Comparison of ENCODE assay signal across 10 cellular contexts in genomic region chr1:66283583-66284041, GRCh38.
DNase-seq lines count a peak whose midpoint lies in the region; ATAC-seq and TF ChIP-seq lines count a peak whose summit lies in the region.
"Had no signal": no experiment of that assay in that cellular context is flagged by ENCODE, and none has a peak within 500 bp of the region (broad histone marks: within the 10 kb centered on the region; RNA-seq: fewer than 3 reads in every experiment).

No MANE protein-coding gene starts in this region.

- H3K27ac ChIP-seq in PC-3 (ENCODE audit: low read length) = peak overlapping the region; percentile 96

- no peaks in the 10 kb centered on the region for H3K9me3 Mint-ChIP-seq in activated CD4-positive, alpha-beta T cell treated with anti-CD3 and anti-CD28 coated beads for 36 hours (ENCODE audit: low read depth)

- POLR2A ChIA-PET in activated CD4-positive, alpha-beta T cell treated with anti-CD3 and anti-CD28 coated beads for 36 hours (lab: Charles Lee) = interaction anchor here (1.5 to 2.2 kb wide), 2 partner anchors 67 to 153 kb away, joined by 4 to 18 read pairs; no protein-coding TSS in a partner anchor
- POLR2A ChIA-PET in PC-3 (lab: Charles Lee; ENCODE audit: unreplicated experiment) = no interaction called here

- peak overlapping the region; percentile 91 for H3K27ac Mint-ChIP-seq in activated CD4-positive, alpha-beta T cell treated with anti-CD3 and anti-CD28 coated beads for 36 hours

- H3K9me2 ChIP-seq in PC-3 (replicated peaks; ENCODE audit: low read length) = no peaks in the 10 kb centered on the region

- no peak overlapping the region for H3K4me3 ChIP-seq in PC-3 (ENCODE audit: low read length)
- H3K4me3 ChIP-seq: lung had no signal

- H3K36me3 Mint-ChIP-seq in activated CD4-positive, alpha-beta T cell treated with anti-CD3 and anti-CD28 coated beads for 36 hours (ENCODE audit: low read depth) = no peaks in the 10 kb centered on the region

- H3K79me2 ChIP-seq in PC-3 (ENCODE audit: low read length) = no peaks in the 10 kb centered on the region

- no peaks in the 10 kb centered on the region for H4K20me1 ChIP-seq in PC-3 (ENCODE audit: low read length)

- H3K9ac ChIP-seq in PC-3 (ENCODE audit: low read length) = peak overlapping the region; percentile 13; the same call in 1 of the 2 replicates

- H3K4me3 Mint-ChIP-seq in activated CD4-positive, alpha-beta T cell treated with anti-CD3 and anti-CD28 coated beads for 36 hours = peak overlapping the region; percentile 37

- peaks cover 57% of the 10 kb centered on the region for H3K4me1 ChIP-seq in PC-3 (ENCODE audit: insufficient read depth, low read length)

- ATAC-seq in activated CD4-positive, alpha-beta T cell treated with anti-CD3 and anti-CD28 coated beads for 36 hours = peak; percentile 72
- peak; percentile 46 for ATAC-seq in HG02763 (IDR thresholded peaks at IDR 0.05; ENCODE audit: unreplicated experiment)
- ATAC-seq in PC-3 = no peak
- ATAC-seq in left lobe of liver = no peak

- H3K4me1 Mint-ChIP-seq in activated CD4-positive, alpha-beta T cell treated with anti-CD3 and anti-CD28 coated beads for 36 hours = peaks cover 92% of the 10 kb centered on the region

- no peak for TF ChIP-seq CTCF in PC-3 (conservative IDR thresholded peaks at IDR 0.05; ENCODE audit: low read depth, low read length)

- no peak overlapping the region for H2AFZ ChIP-seq in PC-3 (ENCODE audit: low read length)

- H3K9me3 ChIP-seq in PC-3 (ENCODE audit: low read length) = no peaks in the 10 kb centered on the region

- peak; percentile 64 for DNase-seq in activated CD4-positive, alpha-beta T cell treated with anti-CD3 and anti-CD28 coated beads for 36 hours
- no peak for DNase-seq in activated CD4-positive, alpha-beta T cell treated with anti-CD3 and anti-CD28 coated beads, Interleukin-2, amount 50 U/mL, for 4 hours
- peak; percentile 47 for DNase-seq in PC-3
- peak; percentile 78 for DNase-seq in renal cortical epithelial cell (ENCODE audit: low read depth)
- no peak for DNase-seq in left lobe of liver (ENCODE audit: low spot score)
- DNase-seq in GM03348 (ENCODE audit: low spot score) = no peak
- no peak for DNase-seq in NCI-H1694 treated with DMSO at 0.1 percent for 48 hours (lab: John Stamatoyannopoulos, UW)
- DNase-seq: amniotic stem cell had no signal

- H3K27me3 Mint-ChIP-seq in activated CD4-positive, alpha-beta T cell treated with anti-CD3 and anti-CD28 coated beads for 36 hours = no peaks in the 10 kb centered on the region

- intact Hi-C loops in activated CD4-positive, alpha-beta T cell treated with anti-CD3 and anti-CD28 coated beads for 36 hours (cut with DNase I, micrococcal nuclease) = loop anchor here (1.0 to 10.0 kb wide), 13 partner anchors 25 to 1401 kb away; partner anchors contain the start of gene GADD45A (in 1 of the 2)
- intact Hi-C loops in PC-3 (cut with micrococcal nuclease) = no loop called here

- H3K4me2 ChIP-seq in PC-3 (ENCODE audit: low read length) = no peak overlapping the region

- H3K27me3 ChIP-seq in PC-3 (ENCODE audit: low read length) = no peaks in the 10 kb centered on the region

- no peaks in the 10 kb centered on the region for H3F3A ChIP-seq in PC-3 (ENCODE audit: low read length, unreplicated experiment)

- H3K36me3 ChIP-seq in PC-3 (ENCODE audit: low read depth, low read length) = no peaks in the 10 kb centered on the region

- no TSS peak for BruUV-seq in PC-3 (replicated peaks; lab: Mats Ljungman, UMichigan)

- CTCF ChIA-PET in activated CD4-positive, alpha-beta T cell treated with anti-CD3 and anti-CD28 coated beads for 36 hours (lab: Charles Lee) = interaction anchor here (0.7 to 3.8 kb wide), 13 partner anchors 10 to 330 kb away, joined by 3 to 30 read pairs (median 4); no protein-coding TSS in a partner anchor
- CTCF ChIA-PET in PC-3 (lab: Charles Lee) = no interaction called here

Comparison
In these comparisons a context has a peak if more than half of its experiments do, and no peak if none do; other contexts are left out.
1. DNase-seq: peak in activated CD4-positive, alpha-beta T cell treated with anti-CD3 and anti-CD28 coated beads for 36 hours (single experiment), PC-3 (single experiment) and renal cortical epithelial cell (single experiment); none in activated CD4-positive, alpha-beta T cell treated with anti-CD3 and anti-CD28 coated beads, Interleukin-2, amount 50 U/mL, for 4 hours (0 of 2), left lobe of liver (single experiment), GM03348 (single experiment) and NCI-H1694 treated with DMSO at 0.1 percent for 48 hours (single experiment).
2. ATAC-seq: peak in activated CD4-positive, alpha-beta T cell treated with anti-CD3 and anti-CD28 coated beads for 36 hours (single experiment) and HG02763 (single experiment); none in PC-3 (single experiment) and left lobe of liver (single experiment).